10 cellular contexts compared by ENCODE assay signal in genomic region chr1:151157067-151157531, GRCh38. TPM values are rescaled to one million over a fixed set of nuclear protein-coding genes. Genes with fewer than 3 reads are reported as not detected.
DNase-seq lines count a peak whose midpoint lies in the region; ATAC-seq and TF ChIP-seq lines count a peak whose summit lies in the region.
"Had no signal": no experiment of that assay in that cellular context is flagged by ENCODE, and none has a peak within 500 bp of the region (broad histone marks: within the 10 kb centered on the region; RNA-seq: fewer than 3 reads in every experiment).

No MANE protein-coding gene starts in this region.

- H3K27ac Mint-ChIP-seq in activated naive CD8-positive, alpha-beta T cell treated with anti-CD3 and anti-CD28 coated beads for 36 hours, result peak overlapping the region; percentile 94

- H3K27me3 Mint-ChIP-seq in activated naive CD8-positive, alpha-beta T cell treated with anti-CD3 and anti-CD28 coated beads for 36 hours, result no peaks in the 10 kb centered on the region

- H3K4me3 ChIP-seq in GM06990 (replicated peaks; ENCODE audit: low read depth, low read length), result peak overlapping the region; percentile 82
- H3K4me3 ChIP-seq: SJCRH30 had no signal

- H3K27me3 ChIP-seq in GM06990 (replicated peaks; ENCODE audit: control insufficient read depth, insufficient read depth, low read length), result no peaks in the 10 kb centered on the region
- H3K27me3 ChIP-seq: SJCRH30 had no signal

- intact Hi-C loops in sciatic nerve (cut with DNase I), result no loop called here

- no peak for TF ChIP-seq CTCF in GM06990 (IDR thresholded peaks at IDR 0.05; ENCODE audit: insufficient read depth, low read length, poor library complexity, severe bottlenecking)

- peaks cover 2% of the 10 kb centered on the region; the same call in 1 of the 2 replicates for H3K36me3 ChIP-seq in GM06990 (ENCODE audit: control insufficient read depth, insufficient read depth, low read length)

- peaks cover 48% of the 10 kb centered on the region for H3K36me3 Mint-ChIP-seq in activated naive CD8-positive, alpha-beta T cell treated with anti-CD3 and anti-CD28 coated beads for 36 hours

- H3K9me3 Mint-ChIP-seq in activated naive CD8-positive, alpha-beta T cell treated with anti-CD3 and anti-CD28 coated beads for 36 hours, result peaks cover 2% of the 10 kb centered on the region

- peak overlapping the region; percentile 94 for H3K4me3 Mint-ChIP-seq in activated naive CD8-positive, alpha-beta T cell treated with anti-CD3 and anti-CD28 coated beads for 36 hours

- ATAC-seq in sciatic nerve (peak; percentile 32), GM21423 (IDR thresholded peaks at IDR 0.05; ENCODE audit: unreplicated experiment) (no peak), HG02973 (IDR thresholded peaks at IDR 0.05; ENCODE audit: unreplicated experiment) (no peak), HG03457 (IDR thresholded peaks at IDR 0.05; ENCODE audit: unreplicated experiment) (no peak)

- H3K4me1 Mint-ChIP-seq in activated naive CD8-positive, alpha-beta T cell treated with anti-CD3 and anti-CD28 coated beads for 36 hours, result peaks cover 42% of the 10 kb centered on the region

- DNase-seq in GM06990 (ENCODE audit: extremely low read depth, insufficient read length), result peak; percentile 52
- DNase-seq in SKM-1 treated with dmso at 0.1 percent for 144 hours (lab: John Stamatoyannopoulos, UW; ENCODE audit: unreplicated experiment), result peak; percentile 97
- DNase-seq in activated naive CD8-positive, alpha-beta T cell treated with anti-CD3 and anti-CD28 coated beads for 36 hours, result peak; percentile 72
- no peak for DNase-seq in sciatic nerve (ENCODE audit: low spot score)
- DNase-seq in Ammon's horn (ENCODE audit: low spot score), result no peak
- DNase-seq: SJCRH30 had no signal

RNA-seq across cellular contexts. Expression of gene TNFAIP8L2, which starts 0.7 kb away (rescaled TPM):
- 10 to 100 TPM; 22.2 to 22.3 TPM for total RNA-seq in activated naive CD8-positive, alpha-beta T cell treated with anti-CD3 and anti-CD28 coated beads for 36 hours
- total RNA-seq in sciatic nerve, result 3.9 TPM
- total RNA-seq: SJCRH30 had no signal

RNA-seq across cellular contexts. Expression of gene LYSMD1, which starts 8.6 kb away (rescaled TPM):
- 1 to 10 TPM; 3.5 TPM for total RNA-seq in activated naive CD8-positive, alpha-beta T cell treated with anti-CD3 and anti-CD28 coated beads for 36 hours
- total RNA-seq in sciatic nerve, result 10.6 TPM

RNA-seq across cellular contexts. Expression of gene SCNM1, which starts 8.8 kb away (rescaled TPM):
- 10 to 100 TPM; 80.9 to 81.9 TPM for total RNA-seq in activated naive CD8-positive, alpha-beta T cell treated with anti-CD3 and anti-CD28 coated beads for 36 hours
- total RNA-seq in sciatic nerve, result 25.9 TPM

RNA-seq across cellular contexts. Expression of gene SEMA6C, which starts 10.7 kb away (rescaled TPM):
- total RNA-seq in activated naive CD8-positive, alpha-beta T cell treated with anti-CD3 and anti-CD28 coated beads for 36 hours, result 1 to 10 TPM; 1.4 to 4.1 TPM
- total RNA-seq in sciatic nerve, result 33.5 TPM

RNA-seq across cellular contexts. Expression of gene TMOD4, which starts 18.7 kb away (rescaled TPM):
- total RNA-seq in activated naive CD8-positive, alpha-beta T cell treated with anti-CD3 and anti-CD28 coated beads for 36 hours, result 1 to 10 TPM; 2.3 to 2.5 TPM
- total RNA-seq in sciatic nerve, result 0.76 TPM
- total RNA-seq: SJCRH30, temporal lobe had no signal

Comparison
In these comparisons a context has a peak if more than half of its experiments do, and no peak if none do; other contexts are left out.
1. DNase-seq: peak in GM06990 (single experiment), SKM-1 treated with dmso at 0.1 percent for 144 hours (single experiment) and activated naive CD8-positive, alpha-beta T cell treated with anti-CD3 and anti-CD28 coated beads for 36 hours (single experiment); none in sciatic nerve (single experiment) and Ammon's horn (single experiment).